ENCODE assay signal across 1 cellular context in genomic region chr13:25352230-25352629, GRCh38.
TF ChIP-seq lines count a peak whose summit lies in the region.

No MANE protein-coding gene starts in this region.

TF ChIP-seq in K562, 482 proteins besides CTCF, POLR2A, EP300 and RAD21 (continued from another document and continues in another):
- TF ChIP-seq HMBOX1 (IDR thresholded peaks at IDR 0.05): peak; percentile 54; the same call in 1 of the 2 replicates
- 0 out of 2 replicates have a peak, but pooled peaks have one; percentile 49 for TF ChIP-seq MEF2A (IDR thresholded peaks at IDR 0.05; ENCODE audit: control insufficient read depth, low read depth, low read length)
- peak in 1 of 2 experiments; percentile 70; a peak in 1 of 4 replicates for TF ChIP-seq ZNF639 (CRISPR knock-in tag; conservative IDR thresholded peaks at IDR 0.05 in 1 of 2, IDR thresholded peaks at IDR 0.05 in 1 of 2)
- peak; percentile 92; the same call in 1 of the 2 replicates for TF ChIP-seq CC2D1A (IDR thresholded peaks at IDR 0.05)
- TF ChIP-seq DIDO1 (tag; IDR thresholded peaks at IDR 0.05; ENCODE audit: low read depth): no peak
- TF ChIP-seq E2F5 (CRISPR knock-in tag; IDR thresholded peaks at IDR 0.05): no peak
- TF ChIP-seq TRIM25 (IDR thresholded peaks at IDR 0.05; ENCODE audit: borderline replicate concordance): no peak
- TF ChIP-seq MEIS2 (IDR thresholded peaks at IDR 0.05; ENCODE audit: partially characterized antibody): peak; percentile 90
- TF ChIP-seq TEAD1 (CRISPR knock-in tag; IDR thresholded peaks at IDR 0.05): no peak
- peak; percentile 99 for TF ChIP-seq CBFA2T3 (IDR thresholded peaks at IDR 0.05)
- peak; percentile 72; the same call in 1 of the 2 replicates for TF ChIP-seq ZKSCAN8 (CRISPR knock-in tag; IDR thresholded peaks at IDR 0.05)
- peak; percentile 65; the same call in 1 of the 2 replicates for TF ChIP-seq SPI1 (IDR thresholded peaks at IDR 0.05; ENCODE audit: borderline replicate concordance, low read depth, low read length)
- TF ChIP-seq FOXK2 (conservative IDR thresholded peaks at IDR 0.05 in 1 of 2, IDR thresholded peaks at IDR 0.05 in 1 of 2; ENCODE audit: low read depth in 2 of 2): peak; percentile 43 to 50; a peak in 2 of 4 replicates
- no peak for TF ChIP-seq SUPT5H (IDR thresholded peaks at IDR 0.05)
- TF ChIP-seq ZNF589 (CRISPR knock-in tag; IDR thresholded peaks at IDR 0.05; ENCODE audit: low read depth): peak; percentile 94
- TF ChIP-seq TOE1 (IDR thresholded peaks at IDR 0.05; ENCODE audit: borderline replicate concordance): 0 out of 2 replicates have a peak, but pooled peaks have one; percentile 41
- TF ChIP-seq TOE1 (CRISPR knock-in tag; IDR thresholded peaks at IDR 0.05; ENCODE audit: borderline replicate concordance, low read depth): no peak
- no peak for TF ChIP-seq ZNF449 (CRISPR knock-in tag; IDR thresholded peaks at IDR 0.05)
- peak; percentile 46 for TF ChIP-seq BRD9 (IDR thresholded peaks at IDR 0.05; ENCODE audit: low read depth, partially characterized antibody)
- peak; percentile 65; the same call in 1 of the 2 replicates for TF ChIP-seq KHSRP (IDR thresholded peaks at IDR 0.05)
- TF ChIP-seq DDX20 (tag; IDR thresholded peaks at IDR 0.05; ENCODE audit: low read depth): no peak
- TF ChIP-seq SIX5 (IDR thresholded peaks at IDR 0.05; ENCODE audit: borderline replicate concordance in 1 of 2, insufficient read depth in 1 of 2, low read depth in 1 of 2, low read length in 2 of 2): no peak
- no peak; the same call in none of the 2 replicates for TF ChIP-seq NFRKB (IDR thresholded peaks at IDR 0.05; ENCODE audit: low read depth)
- TF ChIP-seq RERE (CRISPR knock-in tag; IDR thresholded peaks at IDR 0.05; ENCODE audit: borderline replicate concordance): no peak
- no peak for TF ChIP-seq NELFE (IDR thresholded peaks at IDR 0.05; ENCODE audit: insufficient read depth, insufficient read length)
- peak; percentile 89 for TF ChIP-seq NBN (IDR thresholded peaks at IDR 0.05; ENCODE audit: low read depth)
- TF ChIP-seq ZMIZ1 (IDR thresholded peaks at IDR 0.05; ENCODE audit: low read depth in 2 of 2, low read length in 2 of 2): peak in 1 of 2 experiments; percentile 90; a peak in 2 of 4 replicates
- TF ChIP-seq REST (CRISPR knock-in tag; IDR thresholded peaks at IDR 0.05; ENCODE audit: low read depth): no peak
- peak; percentile 71 for TF ChIP-seq PKNOX1 (IDR thresholded peaks at IDR 0.05)
- peak; percentile 29 for TF ChIP-seq TAF9B (IDR thresholded peaks at IDR 0.05; ENCODE audit: partially characterized antibody)
- no peak for TF ChIP-seq PRPF4 (IDR thresholded peaks at IDR 0.05; ENCODE audit: insufficient read depth, low read depth, low read length, poor library complexity, severe bottlenecking)
- TF ChIP-seq FOSL1 (tag; conservative IDR thresholded peaks at IDR 0.05): peak; percentile 50
- no peak for TF ChIP-seq GMEB1 (CRISPR knock-in tag; IDR thresholded peaks at IDR 0.05)
- peak; percentile 98 for TF ChIP-seq TAL1 (IDR thresholded peaks at IDR 0.05)
